In genomic region chr17:66900126-66901010, GRCh38 we compare ENCODE assay signal across 10 cellular contexts.
DNase-seq lines count a peak whose midpoint lies in the region; TF ChIP-seq lines count a peak whose summit lies in the region.
"Had no signal": no experiment of that assay in that cellular context is flagged by ENCODE, and none has a peak within 500 bp of the region (broad histone marks: within the 10 kb centered on the region; RNA-seq: fewer than 3 reads in every experiment).

No MANE protein-coding gene starts in this region.

- H3K9ac ChIP-seq in endodermal cell (ENCODE audit: extremely low read depth, low read length, poor library complexity, severe bottlenecking) = no peak overlapping the region
- H3K9ac ChIP-seq: BLaER1 had no signal

- H3K4me1 ChIP-seq in endodermal cell (ENCODE audit: control insufficient read depth, insufficient read depth, low read length) = no peaks in the 10 kb centered on the region
- peaks cover 4% of the 10 kb centered on the region for H3K4me1 ChIP-seq in prostate gland (replicated peaks)
- no peaks in the 10 kb centered on the region for H3K4me1 ChIP-seq in thyroid gland

- H3K27me3 ChIP-seq in endodermal cell (ENCODE audit: control insufficient read depth, insufficient read depth, low read length, poor library complexity, severe bottlenecking) = no peaks in the 10 kb centered on the region
- no peaks in the 10 kb centered on the region for H3K27me3 ChIP-seq in prostate gland (replicated peaks; ENCODE audit: insufficient read depth)
- no peaks in the 10 kb centered on the region for H3K27me3 ChIP-seq in thyroid gland
- H3K27me3 ChIP-seq: BLaER1 had no signal

- WGBS in endodermal cell (ENCODE audit: insufficient coverage in 1 of 2, insufficient read length in 1 of 2), 2 experiments = 93 to 95% methylated on average over 8 to 9 of the region's 9 CpGs
- WGBS in prostate gland = 53% methylated on average over 9 of the region's 9 CpGs
- 78 to 79% methylated on average over 9 of the region's 9 CpGs for WGBS in thyroid gland, 2 donors

- H3K4me3 ChIP-seq in endodermal cell (ENCODE audit: low read length) = no peak overlapping the region
- H3K4me3 ChIP-seq in prostate gland = no peak overlapping the region
- H3K4me3 ChIP-seq in thyroid gland (replicated peaks in 1 of 3) = no peak overlapping the region
- H3K4me3 ChIP-seq: BLaER1 had no signal

- H3K4me3 Mint-ChIP-seq in endodermal cell = no peak overlapping the region
- H3K4me3 Mint-ChIP-seq: stimulated activated naive CD8-positive, alpha-beta T cell treated with anti-CD3 and anti-CD28 coated beads, Interleukin-15, Interleukin-2, amounts not matched to agents 100 ng/mL and 50 ng/mL, for 24 hours had no signal

- H3K36me3 Mint-ChIP-seq in endodermal cell (ENCODE audit: low read depth) = no peaks in the 10 kb centered on the region

- H3K27ac Mint-ChIP-seq in endodermal cell = no peak overlapping the region
- H3K27ac Mint-ChIP-seq: stimulated activated naive CD8-positive, alpha-beta T cell treated with anti-CD3 and anti-CD28 coated beads, Interleukin-15, Interleukin-2, amounts not matched to agents 100 ng/mL and 50 ng/mL, for 24 hours had no signal

- peak; percentile 0 for DNase-seq in NCI-H2107 treated with DMSO at 0.1 percent for 48 hours (lab: John Stamatoyannopoulos, UW; ENCODE audit: unreplicated experiment)
- no peak for DNase-seq in NCI-H2107 (lab: John Stamatoyannopoulos, UW)
- peak; percentile 22 for DNase-seq in NCI-H748 (lab: John Stamatoyannopoulos, UW; ENCODE audit: unreplicated experiment)
- DNase-seq in endodermal cell = no peak
- DNase-seq in prostate gland (ENCODE audit: low spot score) = no peak
- no peak for DNase-seq in stimulated activated CD4-positive, alpha-beta T cell treated with anti-CD3 and anti-CD28 coated beads, Interleukin-2, amount 100 ng/mL, for 24 hours
- no peak for DNase-seq in thyroid gland
- DNase-seq in activated CD8-positive, alpha-beta memory T cell treated with anti-CD3 and anti-CD28 coated beads, Interleukin-2, amount 50 U/mL, for 4 hours = no peak

- no peaks in the 10 kb centered on the region for H3K9me3 ChIP-seq in endodermal cell (ENCODE audit: control insufficient read depth, low read length)
- no peaks in the 10 kb centered on the region for H3K9me3 ChIP-seq in prostate gland
- H3K9me3 ChIP-seq in thyroid gland = no peaks in the 10 kb centered on the region
- H3K9me3 ChIP-seq: BLaER1 had no signal

- peaks cover 4% of the 10 kb centered on the region for H3K27me3 Mint-ChIP-seq in endodermal cell (ENCODE audit: insufficient read depth)

- intact Hi-C loops in prostate gland (cut with DNase I) (loop anchor here (10.0 kb wide), 1 partner anchor 696 kb away; no protein-coding TSS in a partner anchor), thyroid gland (cut with DNase I) (no loop called here)

- H3K27ac ChIP-seq in endodermal cell (ENCODE audit: low read depth, low read length) (no peak overlapping the region), prostate gland (no peak overlapping the region), thyroid gland (no peak overlapping the region)
- H3K27ac ChIP-seq: BLaER1 had no signal

- TF ChIP-seq CTCF in endodermal cell (conservative IDR thresholded peaks at IDR 0.05) = peak; percentile 56
- TF ChIP-seq CTCF in prostate gland (IDR thresholded peaks at IDR 0.05) = peak in 3 of 4 experiments; percentile 28 to 44 (median 28)
- peak in 3 of 6 experiments; percentile 31 to 42 (median 37) for TF ChIP-seq CTCF in thyroid gland (IDR thresholded peaks at IDR 0.05)

- no peaks in the 10 kb centered on the region for H3K9me3 Mint-ChIP-seq in endodermal cell
- H3K9me3 Mint-ChIP-seq: stimulated activated naive CD8-positive, alpha-beta T cell treated with anti-CD3 and anti-CD28 coated beads, Interleukin-15, Interleukin-2, amounts not matched to agents 100 ng/mL and 50 ng/mL, for 24 hours had no signal

- H3K36me3 ChIP-seq in endodermal cell (ENCODE audit: control insufficient read depth, insufficient read depth, low read length) (no peaks in the 10 kb centered on the region), prostate gland (no peaks in the 10 kb centered on the region), thyroid gland (no peaks in the 10 kb centered on the region)
- H3K36me3 ChIP-seq: BLaER1 had no signal

- peaks cover 7% of the 10 kb centered on the region for H3K4me1 Mint-ChIP-seq in endodermal cell

- no peak for TF ChIP-seq POLR2A in prostate gland (IDR thresholded peaks at IDR 0.05)
- TF ChIP-seq POLR2A in thyroid gland (IDR thresholded peaks at IDR 0.05) = no peak

Comparison
In these comparisons a context has a peak if more than half of its experiments do, and no peak if none do; other contexts are left out.
1. DNase-seq: peak in NCI-H2107 treated with DMSO at 0.1 percent for 48 hours (single experiment) and NCI-H748 (single experiment); none in NCI-H2107 (single experiment), endodermal cell (single experiment), prostate gland (single experiment), stimulated activated CD4-positive, alpha-beta T cell treated with anti-CD3 and anti-CD28 coated beads, Interleukin-2, amount 100 ng/mL, for 24 hours (0 of 2), thyroid gland (0 of 2) and activated CD8-positive, alpha-beta memory T cell treated with anti-CD3 and anti-CD28 coated beads, Interleukin-2, amount 50 U/mL, for 4 hours (single experiment).